16 cellular contexts compared by ENCODE assay signal in the genomic region with DNA sequence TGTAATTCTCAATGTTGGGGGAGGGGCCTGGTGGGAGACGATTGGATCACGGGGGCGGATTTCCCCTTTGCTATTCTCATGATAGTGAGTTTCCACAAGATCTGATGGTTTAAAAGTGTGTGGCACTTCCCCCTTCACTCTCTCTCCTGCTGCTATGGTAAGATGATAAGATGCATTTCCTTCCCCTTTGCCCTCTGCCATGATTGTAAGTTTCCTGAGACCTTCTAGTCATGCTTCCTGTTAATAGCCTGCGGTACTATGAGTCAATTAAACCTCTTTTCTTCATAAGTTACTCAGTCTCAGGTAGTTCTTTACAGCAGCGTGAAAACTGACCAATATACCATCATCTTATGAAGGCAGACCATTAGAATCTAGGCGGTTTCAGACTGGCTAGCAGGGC.
DNase-seq lines count a peak whose midpoint lies in the region; ATAC-seq and TF ChIP-seq lines count a peak whose summit lies in the region.
"Had no signal": no experiment of that assay in that cellular context is flagged by ENCODE, and none has a peak within 500 bp of the region (broad histone marks: within the 10 kb centered on the region; RNA-seq: fewer than 3 reads in every experiment).

No MANE protein-coding gene starts in this region.

- no peak overlapping the region for H3K4me3 Mint-ChIP-seq in progenitor cell of endocrine pancreas (ENCODE audit: low read depth)
- H3K4me3 Mint-ChIP-seq: activated naive CD8-positive, alpha-beta T cell treated with anti-CD3 and anti-CD28 coated beads, Interleukin-2, amount 10 ng/mL, durations not matched to agents 7 days and 5 days; naive thymus-derived CD4-positive, alpha-beta T cell; T-helper 2 cell treated with Interferon-gamma antibody and Interleukin-4, amounts not matched to agents 5 μg/mL and 100 μg/mL, for 36 hours had no signal

- no peak overlapping the region for H2BK15ac ChIP-seq in mesenchymal stem cell (ENCODE audit: low read depth, poor library complexity, severe bottlenecking)

- H2BK5ac ChIP-seq in mesenchymal stem cell (ENCODE audit: low read depth, low read length, poor library complexity, severe bottlenecking), result no peak overlapping the region

- no peak overlapping the region for H2BK12ac ChIP-seq in mesenchymal stem cell (ENCODE audit: low read length in 2 of 2)

- no peaks in the 10 kb centered on the region for H3K4me1 ChIP-seq in mesenchymal stem cell (ENCODE audit: control insufficient read depth, insufficient read depth, low read depth, low read length)
- H3K4me1 ChIP-seq: parathyroid adenoma had no signal

- no peak overlapping the region for H2BK120ac ChIP-seq in mesenchymal stem cell (ENCODE audit: low read depth, low read length)

- no peak overlapping the region for H3K9ac ChIP-seq in mesenchymal stem cell (ENCODE audit: low read length)
- H3K9ac ChIP-seq: parathyroid adenoma had no signal

- no peak overlapping the region for H4K91ac ChIP-seq in mesenchymal stem cell (ENCODE audit: low read length)

- no peak overlapping the region for H3K27ac Mint-ChIP-seq in progenitor cell of endocrine pancreas
- H3K27ac Mint-ChIP-seq: activated naive CD8-positive, alpha-beta T cell treated with anti-CD3 and anti-CD28 coated beads, Interleukin-2, amount 10 ng/mL, durations not matched to agents 7 days and 5 days; naive thymus-derived CD4-positive, alpha-beta T cell; T-helper 2 cell treated with Interferon-gamma antibody and Interleukin-4, amounts not matched to agents 5 μg/mL and 100 μg/mL, for 36 hours had no signal

- H3K9me3 Mint-ChIP-seq in progenitor cell of endocrine pancreas (ENCODE audit: low read depth), result no peaks in the 10 kb centered on the region
- H3K9me3 Mint-ChIP-seq: T-helper 2 cell treated with Interferon-gamma antibody and Interleukin-4, amounts not matched to agents 5 μg/mL and 100 μg/mL, for 36 hours had no signal

- no peak overlapping the region for H3K4me2 ChIP-seq in mesenchymal stem cell (ENCODE audit: low read length, poor library complexity, severe bottlenecking)

- no peak overlapping the region for H3K27ac ChIP-seq in mesenchymal stem cell (ENCODE audit: low read length, poor library complexity, severe bottlenecking)
- H3K27ac ChIP-seq: parathyroid adenoma had no signal

- peaks cover 9% of the 10 kb centered on the region for H3K4me1 Mint-ChIP-seq in progenitor cell of endocrine pancreas (ENCODE audit: low read depth)
- H3K4me1 Mint-ChIP-seq: activated naive CD8-positive, alpha-beta T cell treated with anti-CD3 and anti-CD28 coated beads, Interleukin-2, amount 10 ng/mL, durations not matched to agents 7 days and 5 days; naive thymus-derived CD4-positive, alpha-beta T cell had no signal

- no peaks in the 10 kb centered on the region for H3K79me1 ChIP-seq in mesenchymal stem cell (replicated peaks; ENCODE audit: low read length, poor library complexity, severe bottlenecking)

- no peak for ATAC-seq in GM21390 (IDR thresholded peaks at IDR 0.05; ENCODE audit: unreplicated experiment)
- no peak for ATAC-seq in GM19455 (IDR thresholded peaks at IDR 0.05; ENCODE audit: unreplicated experiment)
- ATAC-seq: esophagus mucosa; naive thymus-derived CD4-positive, alpha-beta T cell had no signal

- no peak overlapping the region for H3K4ac ChIP-seq in mesenchymal stem cell (ENCODE audit: low read depth in 1 of 2, low read length in 2 of 2)

- no peak overlapping the region for H3K14ac ChIP-seq in mesenchymal stem cell (ENCODE audit: low read length in 2 of 2)

- H3K27me3 Mint-ChIP-seq in progenitor cell of endocrine pancreas, result no peaks in the 10 kb centered on the region
- H3K27me3 Mint-ChIP-seq: activated naive CD8-positive, alpha-beta T cell treated with anti-CD3 and anti-CD28 coated beads, Interleukin-2, amount 10 ng/mL, durations not matched to agents 7 days and 5 days; naive thymus-derived CD4-positive, alpha-beta T cell had no signal

- H2AFZ ChIP-seq in mesenchymal stem cell (ENCODE audit: low read depth, low read length), result no peak overlapping the region
- H2AFZ ChIP-seq: parathyroid adenoma had no signal

- no peaks in the 10 kb centered on the region for H3K27me3 ChIP-seq in mesenchymal stem cell (ENCODE audit: control insufficient read depth in 1 of 2, insufficient read depth in 1 of 2, low read length in 2 of 2)

- H3K36me3 Mint-ChIP-seq in progenitor cell of endocrine pancreas (ENCODE audit: insufficient read depth), result no peaks in the 10 kb centered on the region
- H3K36me3 Mint-ChIP-seq: activated naive CD8-positive, alpha-beta T cell treated with anti-CD3 and anti-CD28 coated beads, Interleukin-2, amount 10 ng/mL, durations not matched to agents 7 days and 5 days; naive thymus-derived CD4-positive, alpha-beta T cell had no signal

- H3K9me3 ChIP-seq in mesenchymal stem cell (ENCODE audit: control insufficient read depth, low read length), result no peaks in the 10 kb centered on the region

- DNase-seq in GDM1 (lab: John Stamatoyannopoulos, UW) (peak; percentile 84), NCI-H226 (peak; percentile 40), choroid plexus epithelial cell (ENCODE audit: low read depth) (peak; percentile 23), mesenchymal stem cell (peak; percentile 13), progenitor cell of endocrine pancreas (ENCODE audit: low spot score, unreplicated experiment) (no peak)
- DNase-seq: activated naive CD8-positive, alpha-beta T cell treated with anti-CD3 and anti-CD28 coated beads, Interleukin-2, amount 10 ng/mL, durations not matched to agents 7 days and 5 days; DMS153; MM.1S; naive thymus-derived CD4-positive, alpha-beta T cell; NCI-H524 had no signal

- TF ChIP-seq CTCF in choroid plexus epithelial cell (conservative IDR thresholded peaks at IDR 0.05; ENCODE audit: low read depth, low read length) (no peak), progenitor cell of endocrine pancreas (IDR thresholded peaks at IDR 0.05; ENCODE audit: unreplicated experiment) (no peak)

- H2AK5ac ChIP-seq in mesenchymal stem cell (ENCODE audit: low read length, severe bottlenecking), result no peak overlapping the region

- H3K18ac ChIP-seq in mesenchymal stem cell (ENCODE audit: low read depth in 1 of 2, low read length in 2 of 2), result peak overlapping the region in 1 of 2 experiments; percentile 17

- 68% methylated on average over 4 of the region's 6 CpGs for WGBS in mesenchymal stem cell

- no peak overlapping the region for H4K8ac ChIP-seq in mesenchymal stem cell (ENCODE audit: low read length)

- H3K4me3 ChIP-seq in choroid plexus epithelial cell (ENCODE audit: low read depth, low read length) (no peak overlapping the region), mesenchymal stem cell (ENCODE audit: insufficient read depth in 1 of 2, low read depth in 1 of 2, low read length in 2 of 2) (no peak overlapping the region)
- H3K4me3 ChIP-seq: lung had no signal

- H3K23ac ChIP-seq in mesenchymal stem cell (ENCODE audit: low read length in 2 of 2), result no peak overlapping the region

- no peaks in the 10 kb centered on the region for H3K36me3 ChIP-seq in mesenchymal stem cell (ENCODE audit: control insufficient read depth in 1 of 2, insufficient read depth in 2 of 2, low read depth in 1 of 2, low read length in 2 of 2)
